In genomic region chr1:248858891-248859889, GRCh38 we compare ENCODE assay signal across 8 cellular contexts.
DNase-seq lines count a peak whose midpoint lies in the region; ATAC-seq and TF ChIP-seq lines count a peak whose summit lies in the region.

A gene with protein sequence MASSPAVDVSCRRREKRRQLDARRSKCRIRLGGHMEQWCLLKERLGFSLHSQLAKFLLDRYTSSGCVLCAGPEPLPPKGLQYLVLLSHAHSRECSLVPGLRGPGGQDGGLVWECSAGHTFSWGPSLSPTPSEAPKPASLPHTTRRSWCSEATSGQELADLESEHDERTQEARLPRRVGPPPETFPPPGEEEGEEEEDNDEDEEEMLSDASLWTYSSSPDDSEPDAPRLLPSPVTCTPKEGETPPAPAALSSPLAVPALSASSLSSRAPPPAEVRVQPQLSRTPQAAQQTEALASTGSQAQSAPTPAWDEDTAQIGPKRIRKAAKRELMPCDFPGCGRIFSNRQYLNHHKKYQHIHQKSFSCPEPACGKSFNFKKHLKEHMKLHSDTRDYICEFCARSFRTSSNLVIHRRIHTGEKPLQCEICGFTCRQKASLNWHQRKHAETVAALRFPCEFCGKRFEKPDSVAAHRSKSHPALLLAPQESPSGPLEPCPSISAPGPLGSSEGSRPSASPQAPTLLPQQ (minus strand): TSS chr1:248859085. CDS start chr1:248858309, 776 bp downstream.

- H3K27ac ChIP-seq in caudate nucleus (ENCODE audit: low read depth, low read length), result peak within 1 kb of the TSS; percentile 81

- DNase-seq in AG09319 (ENCODE audit: extremely low read depth, low read depth) (peak; percentile 92), NCI-H345 (lab: John Stamatoyannopoulos, UW) (peak; percentile 95), caudate nucleus (lab: John Stamatoyannopoulos, UW) (peak in 60 of 61 donors; percentile 68 to 98 (median 94)), iris pigment epithelial cell (ENCODE audit: low read depth) (peak; percentile 97)
- DNase-seq in activated CD4-positive, CD25-positive, alpha-beta regulatory T cell (lab: John Stamatoyannopoulos, UW), result peak; percentile 91 to 97 (median 93)
- DNase-seq in stimulated activated CD4-positive, alpha-beta T cell treated with anti-CD3 and anti-CD28 coated beads, Interleukin-12 subunit alpha, Interleukin-12 subunit beta, amount 100 ng/mL, for 4 hours, result peak; percentile 95

- no peak for TF ChIP-seq CTCF in AG09319 (IDR thresholded peaks at IDR 0.05; ENCODE audit: low read depth, low read length)

- ATAC-seq in GM19035 (IDR thresholded peaks at IDR 0.05; ENCODE audit: unreplicated experiment) (peak; percentile 79), HG03342 (IDR thresholded peaks at IDR 0.05; ENCODE audit: unreplicated experiment) (peak; percentile 84)

Comparison
In these comparisons a context has a peak if more than half of its experiments do, and no peak if none do; other contexts are left out.
1. Peak in every context shown above with its lines: DNase-seq, ATAC-seq and H3K27ac ChIP-seq.